16 cellular contexts compared by ENCODE assay signal in the genomic region with DNA sequence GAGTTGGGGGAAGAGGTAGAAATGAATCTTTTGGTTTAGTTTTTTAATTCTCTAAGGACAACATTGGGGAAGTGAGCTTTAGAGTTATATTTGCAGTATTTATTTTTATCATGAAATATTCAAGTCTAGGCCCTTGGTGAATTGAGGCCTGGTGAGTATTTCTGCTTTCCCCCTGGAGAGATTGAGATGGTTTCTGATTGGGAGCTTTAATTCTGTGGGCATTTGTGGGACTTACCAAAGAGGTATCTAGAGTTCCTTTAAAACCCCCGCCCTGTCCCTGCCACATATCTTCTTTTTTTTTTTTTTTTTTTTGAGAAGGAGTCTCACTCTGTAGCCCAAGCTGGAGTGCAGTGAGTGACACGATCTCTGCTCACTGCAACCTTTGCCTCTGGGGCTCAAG. TPM values are rescaled to one million over a fixed set of nuclear protein-coding genes. Genes with fewer than 3 reads are reported as not detected.
DNase-seq lines count a peak whose midpoint lies in the region; ATAC-seq and TF ChIP-seq lines count a peak whose summit lies in the region.
"Had no signal": no experiment of that assay in that cellular context is flagged by ENCODE, and none has a peak within 500 bp of the region (broad histone marks: within the 10 kb centered on the region; RNA-seq: fewer than 3 reads in every experiment).

No MANE protein-coding gene starts in this region.

- BruUV-seq in OCI-LY7 (replicated peaks; lab: Mats Ljungman, UMichigan): no TSS peak

- H3K27ac ChIP-seq in OCI-LY7 (ENCODE audit: low read depth, low read length, poor library complexity, severe bottlenecking) (peak overlapping the region; percentile 10), gastroesophageal sphincter (peak overlapping the region; percentile 80 to 89 (median 86))
- H3K27ac ChIP-seq: 22Rv1 had no signal

- intact Hi-C loops in OCI-LY7 (cut with micrococcal nuclease; ENCODE audit: unreplicated experiment): no loop called here

- peaks cover 8% of the 10 kb centered on the region for H3K36me3 Mint-ChIP-seq in stimulated activated memory B cell treated with anti-CD40 and anti-IgM and Interleukin-4, amounts not matched to agents 10 μg/mL and 1 μg/mL and 100 μg/mL, for 72 hours

- H3K4me1 ChIP-seq in OCI-LY7 (ENCODE audit: insufficient read depth, low read length, poor library complexity, severe bottlenecking) (peaks cover 47% of the 10 kb centered on the region), gastroesophageal sphincter (peaks cover 18 to 94% (median 42%) of the 10 kb centered on the region in 3 donors)

- peaks cover 96% of the 10 kb centered on the region for H3K79me2 ChIP-seq in OCI-LY7 (ENCODE audit: insufficient read depth, low read depth, low read length)

- H3K36me3 ChIP-seq in OCI-LY7 (ENCODE audit: insufficient read depth, low read length) (peaks cover 53% of the 10 kb centered on the region), gastroesophageal sphincter (peaks cover 0 to 9% of the 10 kb centered on the region in 2 donors)

- H3K27me3 ChIP-seq in gastroesophageal sphincter: no peaks in the 10 kb centered on the region

- ATAC-seq in activated CD4-positive, CD25-positive, alpha-beta regulatory T cell treated with anti-CD3 and anti-CD28 coated beads, Interleukin-2, amount 50 U/mL, for 24 hours: peak; percentile 25 to 49
- ATAC-seq in gastroesophageal sphincter (no peak), HG03097 (IDR thresholded peaks at IDR 0.05; ENCODE audit: low FRiP score, unreplicated experiment) (no peak)
- ATAC-seq in stimulated activated memory B cell treated with anti-CD40 and anti-IgM and Interleukin-4, amounts not matched to agents 10 μg/mL and 1 μg/mL and 100 μg/mL, for 72 hours: peak; percentile 77

- WGBS in gastroesophageal sphincter (ENCODE audit: low coverage in 1 of 2), 2 donors: 67 to 100% methylated on average over 1 of the region's 2 CpGs

- H4K20me1 ChIP-seq in OCI-LY7 (ENCODE audit: insufficient read depth, low read length): peaks cover 28% of the 10 kb centered on the region

- H3K27ac Mint-ChIP-seq in stimulated activated memory B cell treated with anti-CD40 and anti-IgM and Interleukin-4, amounts not matched to agents 10 μg/mL and 1 μg/mL and 100 μg/mL, for 72 hours: peak overlapping the region; percentile 91
- H3K27ac Mint-ChIP-seq: T-helper 2 cell treated with Interferon-gamma antibody and Interleukin-4, amounts not matched to agents 5 μg/mL and 100 μg/mL, for 36 hours had no signal

- no peak for DNase-seq in activated CD4-positive, CD25-positive, alpha-beta regulatory T cell (lab: John Stamatoyannopoulos, UW)
- DNase-seq in OCI-LY7 (ENCODE audit: low spot score) (no peak), OCI-M2 (lab: John Stamatoyannopoulos, UW; ENCODE audit: unreplicated experiment) (no peak), RPMI8226 (no peak)
- DNase-seq: activated CD4-positive, alpha-beta T cell treated with anti-CD3 and anti-CD28 coated beads, Interleukin-2, amount 50 U/mL, for 1 hour; activated effector memory CD4-positive, alpha-beta T cell treated with Interleukin-2 at 50 U/mL for 16 hours; CD8-positive, alpha-beta memory T cell; islet precursor cell; KBM-7; NCI-H1417 treated with DMSO at 0.1 percent for 48 hours had no signal

- no peak for TF ChIP-seq CTCF in OCI-LY7 (conservative IDR thresholded peaks at IDR 0.05; ENCODE audit: low read length)
- TF ChIP-seq CTCF in gastroesophageal sphincter (IDR thresholded peaks at IDR 0.05): no peak

- no peaks in the 10 kb centered on the region for H3K9me2 ChIP-seq in OCI-LY7 (ENCODE audit: insufficient read depth, low read length)

- no peak for TF ChIP-seq EP300 in gastroesophageal sphincter (IDR thresholded peaks at IDR 0.05)

- H3K4me1 Mint-ChIP-seq in stimulated activated memory B cell treated with anti-CD40 and anti-IgM and Interleukin-4, amounts not matched to agents 10 μg/mL and 1 μg/mL and 100 μg/mL, for 72 hours: peaks cover 92% of the 10 kb centered on the region

- H3K4me3 Mint-ChIP-seq in stimulated activated memory B cell treated with anti-CD40 and anti-IgM and Interleukin-4, amounts not matched to agents 10 μg/mL and 1 μg/mL and 100 μg/mL, for 72 hours: peak overlapping the region; percentile 67
- H3K4me3 Mint-ChIP-seq: CD8-positive, alpha-beta memory T cell; T-helper 2 cell treated with Interferon-gamma antibody and Interleukin-4, amounts not matched to agents 5 μg/mL and 100 μg/mL, for 36 hours had no signal

- POLR2A ChIA-PET in OCI-LY7 (lab: Charles Lee): interaction anchor here (0.6 to 2.2 kb wide), 9 partner anchors 8 to 94 kb away, joined by 3 to 10 read pairs (median 4); a partner anchor contains a TSS

- H3K9me3 Mint-ChIP-seq in stimulated activated memory B cell treated with anti-CD40 and anti-IgM and Interleukin-4, amounts not matched to agents 10 μg/mL and 1 μg/mL and 100 μg/mL, for 72 hours: no peaks in the 10 kb centered on the region
- H3K9me3 Mint-ChIP-seq: CD8-positive, alpha-beta memory T cell; T-helper 2 cell treated with Interferon-gamma antibody and Interleukin-4, amounts not matched to agents 5 μg/mL and 100 μg/mL, for 36 hours had no signal

- no peak for TF ChIP-seq POLR2A in gastroesophageal sphincter (IDR thresholded peaks at IDR 0.05)

- H3K9me3 ChIP-seq in OCI-LY7 (ENCODE audit: low read length) (no peaks in the 10 kb centered on the region), gastroesophageal sphincter (no peaks in the 10 kb centered on the region)

- peak overlapping the region; percentile 35 for H3K4me2 ChIP-seq in OCI-LY7 (ENCODE audit: low read length)

- no peaks in the 10 kb centered on the region for H3K27me3 Mint-ChIP-seq in stimulated activated memory B cell treated with anti-CD40 and anti-IgM and Interleukin-4, amounts not matched to agents 10 μg/mL and 1 μg/mL and 100 μg/mL, for 72 hours
- H3K27me3 Mint-ChIP-seq: CD8-positive, alpha-beta memory T cell had no signal

- CTCF ChIA-PET in OCI-LY7 (lab: Charles Lee; ENCODE audit: unreplicated experiment): no interaction called here

- H2AFZ ChIP-seq in OCI-LY7 (ENCODE audit: low read length): no peak overlapping the region

- no peak overlapping the region for H3K4me3 ChIP-seq in OCI-LY7 (ENCODE audit: low read depth, low read length, poor library complexity, severe bottlenecking)
- H3K4me3 ChIP-seq in gastroesophageal sphincter: no peak overlapping the region

RNA-seq across cellular contexts. Expression of a gene that starts 9.6 kb away (rescaled TPM):
- 61.5 and 69.0 TPM in 2 replicates for total RNA-seq in OCI-LY7 (2014; rRNA removed; shearing (Covaris generic))
- total RNA-seq in OCI-LY7 (2022) (102 and 107 TPM in 2 replicates), gastroesophageal sphincter (100 to 1,000 TPM; 115 to 227 (median 132) TPM)

RNA-seq across cellular contexts. Expression of a gene that starts 10.0 kb away (rescaled TPM):
- total RNA-seq in OCI-LY7 (2014; rRNA removed; shearing (Covaris generic)): 87.9 and 98.8 TPM in 2 replicates
- total RNA-seq in OCI-LY7 (2022) (60.9 and 62.1 TPM in 2 replicates), gastroesophageal sphincter (10 to 100 TPM; 26.7 to 44.5 (median 39.2) TPM)

RNA-seq across cellular contexts. Expression of a gene that starts 31.9 kb away (rescaled TPM):
- 13.5 and 13.9 TPM in 2 replicates for total RNA-seq in OCI-LY7 (2014; rRNA removed; shearing (Covaris generic))
- 19.9 and 27.0 TPM in 2 replicates for total RNA-seq in OCI-LY7 (2022)
- total RNA-seq in gastroesophageal sphincter: 100 to 1,000 TPM in 1 of 4 donors, 10 to 100 TPM in 3; 59.3 to 163 (median 84.1) TPM

Comparison
In these comparisons a context has a peak if more than half of its experiments do, and no peak if none do; other contexts are left out.
1. ATAC-seq: peak in activated CD4-positive, CD25-positive, alpha-beta regulatory T cell treated with anti-CD3 and anti-CD28 coated beads, Interleukin-2, amount 50 U/mL, for 24 hours (2 of 2) and stimulated activated memory B cell treated with anti-CD40 and anti-IgM and Interleukin-4, amounts not matched to agents 10 μg/mL and 1 μg/mL and 100 μg/mL, for 72 hours (single experiment); none in gastroesophageal sphincter (single experiment) and HG03097 (single experiment).